8 cellular contexts compared by ENCODE assay signal in the genomic region with DNA sequence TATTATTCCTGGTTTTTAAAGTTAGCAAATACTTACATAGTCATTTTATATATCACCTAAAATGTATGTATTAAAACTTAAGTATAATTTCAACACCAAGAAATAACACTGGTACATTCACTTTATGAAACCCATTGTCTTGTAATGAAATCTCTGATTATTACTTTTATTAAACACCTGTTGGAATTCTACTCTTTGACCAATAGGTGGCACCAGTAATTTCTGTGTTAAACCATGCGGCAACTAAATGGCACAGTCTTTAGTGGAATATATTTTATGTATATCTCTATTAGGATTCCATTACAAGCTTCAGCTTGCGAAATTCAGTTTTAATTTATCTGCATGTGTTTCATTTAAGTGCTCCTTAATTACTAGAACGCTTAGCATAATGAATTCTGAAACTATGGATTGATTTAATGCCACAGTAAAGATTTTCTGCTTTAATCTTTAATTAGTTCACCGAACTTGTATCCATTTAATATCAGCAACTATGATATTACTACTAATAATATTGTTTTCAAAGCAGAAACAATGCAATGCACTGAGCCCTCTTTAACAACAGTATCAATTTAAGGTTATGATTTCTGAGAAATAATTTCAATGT.
DNase-seq lines count a peak whose midpoint lies in the region; ATAC-seq and TF ChIP-seq lines count a peak whose summit lies in the region.

No MANE protein-coding gene starts in this region.

- no peaks in the 10 kb centered on the region for H3K36me3 ChIP-seq in heart left ventricle
- no peaks in the 10 kb centered on the region for H3K36me3 ChIP-seq in neural cell (ENCODE audit: insufficient read depth, low read length)

- H3K27ac Mint-ChIP-seq in stimulated activated naive CD8-positive, alpha-beta T cell treated with anti-CD3 and anti-CD28 coated beads, Interleukin-15, amount 100 ng/mL, for 72 hours, result no peak overlapping the region

- no peaks in the 10 kb centered on the region for H3K9me3 Mint-ChIP-seq in stimulated activated naive CD8-positive, alpha-beta T cell treated with anti-CD3 and anti-CD28 coated beads, Interleukin-15, amount 100 ng/mL, for 72 hours

- DNase-seq in heart left ventricle (no peak), Right ventricle myocardium inferior (ENCODE audit: missing footprints) (no peak), NCI-H345 treated with DMSO at 0.1 percent for 48 hours (lab: John Stamatoyannopoulos, UW; ENCODE audit: unreplicated experiment) (peak; percentile 39), choroid plexus epithelial cell (ENCODE audit: low read depth) (peak; percentile 74)
- no peak for DNase-seq in activated CD4-positive, alpha-beta T cell treated with anti-CD3 and anti-CD28 coated beads, Interleukin-2, amount 50 U/mL, for 1 hour
- DNase-seq in stimulated activated naive CD8-positive, alpha-beta T cell treated with anti-CD3 and anti-CD28 coated beads, Interleukin-15, amount 100 ng/mL, for 72 hours, result no peak

- no peak overlapping the region for H3K9ac ChIP-seq in neural cell (ENCODE audit: low read length)

- H3K9me3 ChIP-seq in heart left ventricle (no peaks in the 10 kb centered on the region), neural cell (ENCODE audit: low read length) (peaks cover 3% of the 10 kb centered on the region)

- intact Hi-C loops in heart left ventricle (cut with DNase I), result no loop called here
- intact Hi-C loops in Right ventricle myocardium inferior (cut with DNase I), result no loop called here

- H3K27me3 Mint-ChIP-seq in stimulated activated naive CD8-positive, alpha-beta T cell treated with anti-CD3 and anti-CD28 coated beads, Interleukin-15, amount 100 ng/mL, for 72 hours, result peaks cover 8% of the 10 kb centered on the region

- H3K4me3 Mint-ChIP-seq in stimulated activated naive CD8-positive, alpha-beta T cell treated with anti-CD3 and anti-CD28 coated beads, Interleukin-15, amount 100 ng/mL, for 72 hours, result no peak overlapping the region

- H3K4me1 ChIP-seq in heart left ventricle, result no peaks in the 10 kb centered on the region

- H3K27me3 ChIP-seq in heart left ventricle (no peaks in the 10 kb centered on the region), neural cell (ENCODE audit: insufficient read depth, low read depth, low read length) (no peaks in the 10 kb centered on the region)

- TF ChIP-seq CTCF in heart left ventricle (IDR thresholded peaks at IDR 0.05) (peak; percentile 40 to 75 (median 52)), choroid plexus epithelial cell (conservative IDR thresholded peaks at IDR 0.05; ENCODE audit: low read depth, low read length) (peak; percentile 63), neural cell (IDR thresholded peaks at IDR 0.05; ENCODE audit: poor library complexity, severe bottlenecking) (peak; percentile 53)

- no peaks in the 10 kb centered on the region for H3K4me1 Mint-ChIP-seq in stimulated activated naive CD8-positive, alpha-beta T cell treated with anti-CD3 and anti-CD28 coated beads, Interleukin-15, amount 100 ng/mL, for 72 hours

- no peaks in the 10 kb centered on the region for H4K20me1 ChIP-seq in neural cell (ENCODE audit: insufficient read depth)

- peak; percentile 33 for TF ChIP-seq RAD21 in neural cell (conservative IDR thresholded peaks at IDR 0.05)

- H3K4me3 ChIP-seq in heart left ventricle (no peak overlapping the region), choroid plexus epithelial cell (ENCODE audit: low read depth, low read length) (no peak overlapping the region), neural cell (ENCODE audit: low read length) (no peak overlapping the region)

- H3K9me2 ChIP-seq in neural cell (ENCODE audit: insufficient read depth, low read length), result no peaks in the 10 kb centered on the region

- WGBS in heart left ventricle, 4 donors, result 30 to 34% (median 32%) methylated on average over 4 of the region's 4 CpGs

- no peak for TF ChIP-seq EP300 in neural cell (conservative IDR thresholded peaks at IDR 0.05; ENCODE audit: poor library complexity, severe bottlenecking)

- H3F3A ChIP-seq in neural cell (ENCODE audit: insufficient read depth, low read length, poor library complexity, severe bottlenecking), result no peaks in the 10 kb centered on the region

- no peak overlapping the region for H3K4me2 ChIP-seq in neural cell (ENCODE audit: low read length)

- no peak overlapping the region for H2AFZ ChIP-seq in neural cell (ENCODE audit: low read depth, low read length)

- no peak for TF ChIP-seq POLR2A in heart left ventricle (IDR thresholded peaks at IDR 0.05)

- no peaks in the 10 kb centered on the region for H3K79me2 ChIP-seq in neural cell (replicated peaks; ENCODE audit: insufficient read depth, low read length)

- H3K27ac ChIP-seq in heart left ventricle (no peak overlapping the region), neural cell (ENCODE audit: low read length) (no peak overlapping the region)

- no peak for ATAC-seq in heart left ventricle
- ATAC-seq in Right ventricle myocardium inferior, result no peak
- peak; percentile 75 for ATAC-seq in HG02884 (IDR thresholded peaks at IDR 0.05; ENCODE audit: unreplicated experiment)
- no peak for ATAC-seq in stimulated activated naive CD8-positive, alpha-beta T cell treated with anti-CD3 and anti-CD28 coated beads, Interleukin-15, amount 100 ng/mL, for 72 hours

TF ChIP-seq in neural cell, 6 proteins besides CTCF, POLR2A, EP300 and RAD21:
- no peak for TF ChIP-seq SMC3 (conservative IDR thresholded peaks at IDR 0.05; ENCODE audit: poor library complexity)
- TF ChIP-seq TAF1 (IDR thresholded peaks at IDR 0.05; ENCODE audit: low read depth), result no peak
TF ChIP-seq in neural cell: peak in this region for 0.

Comparison
In these comparisons a context has a peak if more than half of its experiments do, and no peak if none do; other contexts are left out.
1. DNase-seq: peak in NCI-H345 treated with DMSO at 0.1 percent for 48 hours (single experiment) and choroid plexus epithelial cell (single experiment); none in heart left ventricle (0 of 5), Right ventricle myocardium inferior (single experiment), activated CD4-positive, alpha-beta T cell treated with anti-CD3 and anti-CD28 coated beads, Interleukin-2, amount 50 U/mL, for 1 hour (single experiment) and stimulated activated naive CD8-positive, alpha-beta T cell treated with anti-CD3 and anti-CD28 coated beads, Interleukin-15, amount 100 ng/mL, for 72 hours (0 of 2).
2. Peak in every context shown above with its lines, with median percentiles within 50 percentile points of each other: CTCF ChIP-seq.